21 cellular contexts compared by ENCODE assay signal in genomic region chr7:2482725-2483451, GRCh38. TPM values are rescaled to one million over a fixed set of nuclear protein-coding genes. Genes with fewer than 3 reads are reported as not detected.
DNase-seq lines count a peak whose midpoint lies in the region; ATAC-seq and TF ChIP-seq lines count a peak whose summit lies in the region.
"Had no signal": no experiment of that assay in that cellular context is flagged by ENCODE, and none has a peak within 500 bp of the region (broad histone marks: within the 10 kb centered on the region; RNA-seq: fewer than 3 reads in every experiment).

No MANE protein-coding gene starts in this region.

- intact Hi-C loops in Right ventricle myocardium inferior (cut with DNase I): no loop called here
- intact Hi-C loops in left cardiac atrium (cut with DNase I): loop anchor here in 1 of 2 donors (5.0 kb wide), 1 partner anchor 69 kb away; no protein-coding TSS in a partner anchor
- intact Hi-C loops in left lung (cut with DNase I): no loop called here

- no peak overlapping the region for H3K27ac Mint-ChIP-seq in type B pancreatic cell
- H3K27ac Mint-ChIP-seq in activated naive CD4-positive, alpha-beta T cell treated with anti-CD3 and anti-CD28 coated beads, Interleukin-2, amount 10 ng/mL, durations not matched to agents 7 days and 5 days: no peak overlapping the region
- H3K27ac Mint-ChIP-seq: activated naive CD8-positive, alpha-beta T cell had no signal

- no peak overlapping the region for H3K4me3 ChIP-seq in WERI-Rb-1 (ENCODE audit: low read depth, low read length)
- no peak overlapping the region for H3K4me3 ChIP-seq in MG63
- H3K4me3 ChIP-seq in left lung: no peak overlapping the region
- H3K4me3 ChIP-seq: breast epithelium, stomach, vagina had no signal

- H3K36me3 Mint-ChIP-seq in type B pancreatic cell: no peaks in the 10 kb centered on the region
- peaks cover 4% of the 10 kb centered on the region for H3K36me3 Mint-ChIP-seq in activated naive CD4-positive, alpha-beta T cell treated with anti-CD3 and anti-CD28 coated beads, Interleukin-2, amount 10 ng/mL, durations not matched to agents 7 days and 5 days
- H3K36me3 Mint-ChIP-seq: activated naive CD8-positive, alpha-beta T cell had no signal

- no peak overlapping the region for H3K27ac ChIP-seq in WERI-Rb-1
- H3K27ac ChIP-seq in left lung: no peak overlapping the region
- H3K27ac ChIP-seq: breast epithelium, stomach, vagina had no signal

- no peaks in the 10 kb centered on the region for H3K9me3 Mint-ChIP-seq in type B pancreatic cell
- H3K9me3 Mint-ChIP-seq in activated naive CD4-positive, alpha-beta T cell treated with anti-CD3 and anti-CD28 coated beads, Interleukin-2, amount 10 ng/mL, durations not matched to agents 7 days and 5 days: peaks cover 6% of the 10 kb centered on the region
- H3K9me3 Mint-ChIP-seq: neural crest cell had no signal

- H3K27me3 ChIP-seq in WERI-Rb-1 (ENCODE audit: insufficient read depth, low read depth, severe bottlenecking) (no peaks in the 10 kb centered on the region), MG63 (no peaks in the 10 kb centered on the region), left lung (peaks cover 0 to 20% of the 10 kb centered on the region in 2 donors)
- H3K27me3 ChIP-seq: breast epithelium, vagina had no signal

- H3K4me1 ChIP-seq in left lung: peaks cover 8 to 11% of the 10 kb centered on the region in 2 donors

- DNase-seq in Right ventricle myocardium inferior (ENCODE audit: missing footprints) (peak; percentile 42), left cardiac atrium (no peak), WERI-Rb-1 (no peak), type B pancreatic cell (ENCODE audit: extremely low spot score, unreplicated experiment) (no peak), MG63 (no peak), left lung (no peak)
- DNase-seq in activated naive CD4-positive, alpha-beta T cell treated with anti-CD3 and anti-CD28 coated beads, Interleukin-2, amount 10 ng/mL, durations not matched to agents 7 days and 5 days: no peak
- DNase-seq: activated CD4-positive, alpha-beta T cell treated with anti-CD3 and anti-CD28 coated beads for 4 hours; effector CD4-positive, alpha-beta T cell; hippocampal formation; KBM-7; NCI-H1436 treated with DMSO at 0.1 percent for 48 hours; retina; stomach had no signal

- TF ChIP-seq CTCF in WERI-Rb-1 (IDR thresholded peaks at IDR 0.05; ENCODE audit: low read depth, low read length): 0 out of 2 replicates have a peak, but pooled peaks have one; percentile 22
- TF ChIP-seq CTCF in type B pancreatic cell (conservative IDR thresholded peaks at IDR 0.05): peak; percentile 18
- TF ChIP-seq CTCF in left lung (IDR thresholded peaks at IDR 0.05): no peak

- no peak overlapping the region for H3K4me3 Mint-ChIP-seq in type B pancreatic cell
- H3K4me3 Mint-ChIP-seq in activated naive CD4-positive, alpha-beta T cell treated with anti-CD3 and anti-CD28 coated beads, Interleukin-2, amount 10 ng/mL, durations not matched to agents 7 days and 5 days: no peak overlapping the region
- H3K4me3 Mint-ChIP-seq: activated naive CD8-positive, alpha-beta T cell; neural crest cell had no signal

- H3K4me1 Mint-ChIP-seq in type B pancreatic cell (ENCODE audit: unreplicated experiment): peaks cover 5% of the 10 kb centered on the region
- peaks cover 5% of the 10 kb centered on the region for H3K4me1 Mint-ChIP-seq in activated naive CD4-positive, alpha-beta T cell treated with anti-CD3 and anti-CD28 coated beads, Interleukin-2, amount 10 ng/mL, durations not matched to agents 7 days and 5 days

- H3K36me3 ChIP-seq in WERI-Rb-1: no peaks in the 10 kb centered on the region
- H3K36me3 ChIP-seq in MG63: no peaks in the 10 kb centered on the region
- H3K36me3 ChIP-seq in left lung: no peaks in the 10 kb centered on the region
- H3K36me3 ChIP-seq: breast epithelium, stomach, vagina had no signal

- no peak for ATAC-seq in Right ventricle myocardium inferior
- ATAC-seq in left cardiac atrium: no peak
- no peak for ATAC-seq in left lung

- H3K9me3 ChIP-seq in WERI-Rb-1 (ENCODE audit: severe bottlenecking) (no peaks in the 10 kb centered on the region), MG63 (peaks cover 6% of the 10 kb centered on the region; the same call in 1 of the 2 replicates), left lung (peaks cover 0 to 9% of the 10 kb centered on the region in 2 donors)
- H3K9me3 ChIP-seq: vagina had no signal

- TF ChIP-seq EP300 in Ishikawa (IDR thresholded peaks at IDR 0.05; ENCODE audit: borderline replicate concordance): no peak

- no peaks in the 10 kb centered on the region for H3K27me3 Mint-ChIP-seq in type B pancreatic cell
- H3K27me3 Mint-ChIP-seq in activated naive CD4-positive, alpha-beta T cell treated with anti-CD3 and anti-CD28 coated beads, Interleukin-2, amount 10 ng/mL, durations not matched to agents 7 days and 5 days: peaks cover 46% of the 10 kb centered on the region
- H3K27me3 Mint-ChIP-seq: activated naive CD8-positive, alpha-beta T cell had no signal

- no peak for TF ChIP-seq RAD21 in Ishikawa (IDR thresholded peaks at IDR 0.05; ENCODE audit: low read depth)

- CTCF ChIA-PET in activated naive CD4-positive, alpha-beta T cell treated with anti-CD3 and anti-CD28 coated beads, Interleukin-2, amount 10 ng/mL, durations not matched to agents 7 days and 5 days (lab: Charles Lee): interaction anchor here (0.8 to 1.3 kb wide), 4 partner anchors 16 to 227 kb away, joined by 3 to 4 read pairs (median 3); no protein-coding TSS in a partner anchor

TF ChIP-seq in Ishikawa, 13 proteins besides CTCF, POLR2A, EP300 and RAD21:
- no peak for TF ChIP-seq ZBTB7A (IDR thresholded peaks at IDR 0.05; ENCODE audit: low read depth)
- peak; percentile 72 for TF ChIP-seq YY1 (IDR thresholded peaks at IDR 0.05; ENCODE audit: low read depth)
- no peak for TF ChIP-seq MAX (IDR thresholded peaks at IDR 0.05)

RNA-seq across cellular contexts. Expression of gene GRIFIN, which starts 6.7 kb away (rescaled TPM):
- total RNA-seq in Right ventricle myocardium inferior (not detected), left cardiac atrium (not detected), type B pancreatic cell (ENCODE audit: low replicate concordance) (not detected in 2 replicates), left lung (not detected)
- not detected in 2 replicates for total RNA-seq in MG63 (2014; rRNA removed; shearing (Covaris generic); ENCODE audit: low replicate concordance)
- total RNA-seq: breast epithelium, fibroblast of lung, kidney epithelial cell, neural crest cell, stomach, vagina had no signal

RNA-seq across cellular contexts. Expression of gene LFNG, which starts 36.7 kb away (rescaled TPM):
- total RNA-seq in Right ventricle myocardium inferior (6.5 TPM), left cardiac atrium (1 to 10 TPM; 8.7 to 9.2 TPM), type B pancreatic cell (ENCODE audit: low replicate concordance) (5.0 and 15.3 TPM in 2 replicates), left lung (10 to 100 TPM; 38.0 to 59.2 TPM)
- 2.9 and 6.0 TPM in 2 replicates for total RNA-seq in MG63 (2014; rRNA removed; shearing (Covaris generic); ENCODE audit: low replicate concordance)

Comparison
In these comparisons a context has a peak if more than half of its experiments do, and no peak if none do; other contexts are left out.
1. CTCF ChIP-seq: peak in WERI-Rb-1 (single experiment) and type B pancreatic cell (single experiment); none in left lung (0 of 2).